1 cellular context compared by ENCODE assay signal in the genomic region with DNA sequence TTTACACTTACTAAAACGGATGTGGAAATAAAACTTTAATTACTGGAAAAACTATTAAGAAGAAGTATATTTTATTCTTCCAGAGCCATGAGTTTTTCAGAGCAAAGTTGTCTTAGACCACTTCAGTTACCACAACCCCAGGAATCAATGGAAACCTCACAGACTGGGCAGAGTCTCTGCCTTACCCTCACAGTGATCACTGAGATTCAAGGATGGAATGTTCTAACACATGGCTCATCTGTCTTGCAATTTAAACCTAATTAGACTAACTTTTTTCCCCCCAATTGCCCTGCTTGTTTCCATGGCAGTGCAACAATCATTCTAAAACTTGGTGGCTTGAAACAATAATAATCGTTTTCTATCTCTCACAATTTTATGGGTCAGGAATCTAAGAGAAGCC.
TF ChIP-seq lines count a peak whose summit lies in the region.

No MANE protein-coding gene starts in this region.

TF ChIP-seq in IMR-90, 13 proteins besides CTCF, POLR2A, EP300 and RAD21:
- TF ChIP-seq MXI1 (IDR thresholded peaks at IDR 0.05; ENCODE audit: borderline replicate concordance, low read depth, low read length) (no peak), RCOR1 (IDR thresholded peaks at IDR 0.05; ENCODE audit: insufficient replicate concordance, low read length) (no peak)
TF ChIP-seq in IMR-90: peak in this region for 0.
